In genomic region chr7:2520131-2520807, GRCh38 we compare ENCODE assay signal across 8 cellular contexts. TPM values are rescaled to one million over a fixed set of nuclear protein-coding genes. Genes with fewer than 3 reads are reported as not detected.
DNase-seq lines count a peak whose midpoint lies in the region; ATAC-seq and TF ChIP-seq lines count a peak whose summit lies in the region.

No MANE protein-coding gene starts in this region.

- CTCF ChIA-PET in T-cell (lab: Charles Lee), result interaction anchor here (0.6 to 0.7 kb wide), 3 partner anchors 10 to 57 kb away, joined by 3 to 7 read pairs (median 5); no protein-coding TSS in a partner anchor

- peak overlapping the region; percentile 15 for H3K27ac ChIP-seq in neutrophil

- peaks cover 13% of the 10 kb centered on the region for H3K36me3 Mint-ChIP-seq in T-cell

- ATAC-seq in T-cell (replicated peaks in 1 of 4) (no peak), HG03108 (IDR thresholded peaks at IDR 0.05; ENCODE audit: unreplicated experiment) (no peak)

- H3K27me3 ChIP-seq in neutrophil, result peaks cover 71% of the 10 kb centered on the region

- peaks cover 60 to 63% of the 10 kb centered on the region in 2 experiments for H3K4me1 ChIP-seq in neutrophil (ENCODE audit: control insufficient read depth in 1 of 2, insufficient read depth in 1 of 2, low read depth in 1 of 2, low read length in 1 of 2)

- DNase-seq in AML-193 (lab: John Stamatoyannopoulos, UW), result peak; percentile 33 to 36
- peak; percentile 61 for DNase-seq in GM20000 (ENCODE audit: low spot score)
- DNase-seq in T-cell, result peak in 2 of 34 experiments; percentile 32 to 35
- peak; percentile 38 for DNase-seq in epithelial cell of esophagus (ENCODE audit: low read depth)
- DNase-seq in C1 segment of cervical spinal cord (lab: John Stamatoyannopoulos, UW), result no peak
- DNase-seq in mucosa of gallbladder (ENCODE audit: low spot score), result no peak

- peak overlapping the region; percentile 90 to 91 for H3K27ac Mint-ChIP-seq in T-cell

- H3K4me1 Mint-ChIP-seq in T-cell, result peaks cover 26 to 40% (median 38%) of the 10 kb centered on the region in 3 donors

- H3K4me3 Mint-ChIP-seq in T-cell, result peak overlapping the region; percentile 94 to 99 (median 97)

- POLR2A ChIA-PET in T-cell (lab: Charles Lee), result no interaction called here

- no peaks in the 10 kb centered on the region for H3K9me3 Mint-ChIP-seq in T-cell

- H3K27me3 Mint-ChIP-seq in T-cell, result no peaks in the 10 kb centered on the region

- no peak for TF ChIP-seq CTCF in GM20000 (IDR thresholded peaks at IDR 0.05; ENCODE audit: extremely low read depth, missing control alignments)
- TF ChIP-seq CTCF in epithelial cell of esophagus (IDR thresholded peaks at IDR 0.05; ENCODE audit: insufficient read depth, low read depth, low read length, missing control alignments), result no peak
- TF ChIP-seq CTCF in neutrophil (IDR thresholded peaks at IDR 0.05), result no peak

- no peaks in the 10 kb centered on the region for H3K9me3 ChIP-seq in neutrophil

- peaks cover 2% of the 10 kb centered on the region for H3K36me3 ChIP-seq in neutrophil

- H3K4me3 ChIP-seq in epithelial cell of esophagus (ENCODE audit: low read length) (peak overlapping the region; percentile 68), neutrophil (ENCODE audit: low read depth in 1 of 2, low read length in 1 of 2) (peak overlapping the region; percentile 67 to 70)

RNA-seq across cellular contexts. Expression of gene LFNG, which starts 0.7 kb away (rescaled TPM):
- 100 to 1,000 TPM; 110 to 198 (median 182) TPM for total RNA-seq in T-cell
- 31.3 TPM for total RNA-seq in mucosa of gallbladder

RNA-seq across cellular contexts. Expression of gene BRAT1, which starts 35.1 kb away (rescaled TPM):
- total RNA-seq in T-cell, result 10 to 100 TPM; 23.6 to 46.2 (median 43.1) TPM
- 35.2 TPM for total RNA-seq in mucosa of gallbladder

RNA-seq across cellular contexts. Expression of gene IQCE, which starts 38.5 kb away (rescaled TPM):
- total RNA-seq in T-cell (10 to 100 TPM in 1 of 5 donors, 1 to 10 TPM in 4; 4.5 to 11.7 (median 8.0) TPM), mucosa of gallbladder (36.1 TPM)

RNA-seq across cellular contexts. Expression of gene GRIFIN, which starts 44.1 kb away (rescaled TPM):
- not detected for total RNA-seq in T-cell
- not detected for total RNA-seq in mucosa of gallbladder

Comparison
In these comparisons a context has a peak if more than half of its experiments do, and no peak if none do; other contexts are left out.
1. DNase-seq: peak in AML-193 (2 of 2), GM20000 (single experiment) and epithelial cell of esophagus (single experiment); none in C1 segment of cervical spinal cord (0 of 14) and mucosa of gallbladder (single experiment).